Comparison of ENCODE assay signal across 27 cellular contexts in genomic region chr5:56232538-56232937, GRCh38. TPM values are rescaled to one million over a fixed set of nuclear protein-coding genes. Genes with fewer than 3 reads are reported as not detected.
"Had no signal": no experiment of that assay in that cellular context is flagged by ENCODE, and none has a peak within 500 bp of the region (broad histone marks: within the 10 kb centered on the region; RNA-seq: fewer than 3 reads in every experiment).

No MANE protein-coding gene starts in this region.

- H3K9me3 ChIP-seq: Peyer's patch had no signal

- H3K4me3 ChIP-seq: Peyer's patch had no signal

- H3K27me3 ChIP-seq: brain microvascular endothelial cell, Peyer's patch had no signal

- H3K9me3 Mint-ChIP-seq: activated B cell treated with CpG ODN at 0.5 μM for 24 hours; activated CD4-positive, alpha-beta memory T cell treated with anti-CD3 and anti-CD28 coated beads for 36 hours; activated naive CD8-positive, alpha-beta T cell treated with anti-CD3 and anti-CD28 coated beads, Interleukin-2, amount 50 U/mL, for 24 hours had no signal

- ATAC-seq: activated naive CD8-positive, alpha-beta T cell treated with anti-CD3 and anti-CD28 coated beads, Interleukin-2, amount 50 U/mL, for 24 hours had no signal

- H3K4me1 ChIP-seq: Peyer's patch had no signal

- H3K36me3 ChIP-seq: brain microvascular endothelial cell, Peyer's patch had no signal

- DNase-seq: activated B cell treated with CpG ODN at 0.5 μM for 24 hours; activated CD4-positive, alpha-beta memory T cell treated with anti-CD3 and anti-CD28 coated beads for 36 hours; activated CD4-positive, alpha-beta T cell treated with anti-CD3 and anti-CD28 coated beads for 4 hours; activated CD4-positive, alpha-beta T cell treated with anti-CD3 and anti-CD28 coated beads, Interleukin-2, amount 50 U/mL, for 1 hour; activated CD4-positive, CD25-positive, alpha-beta regulatory T cell treated with anti-CD3 and anti-CD28 coated beads, Interleukin-2, amount 50 U/mL, for 72 hours; activated CD8-positive, alpha-beta memory T cell treated with anti-CD3 and anti-CD28 coated beads, Interleukin-2, amount 50 U/mL, for 4 hours; activated effector memory CD4-positive, alpha-beta T cell treated with Interleukin-2 at 50 U/mL for 16 hours; activated naive CD4-positive, alpha-beta T cell treated with anti-CD3 and anti-CD28 coated beads, Interleukin-2, amount 10 ng/mL, durations not matched to agents 7 days and 5 days; activated naive CD8-positive, alpha-beta T cell treated with anti-CD3 and anti-CD28 coated beads, Interleukin-2, amount 50 U/mL, for 24 hours; activated T-cell treated with anti-CD3 and anti-CD28 coated beads, Interleukin-2, amount 50 U/mL, for 48 hours; brain microvascular endothelial cell; central memory CD4-positive, alpha-beta T cell; Karpas-422; KBM-7; NCI-H1436; NCI-H226; Peyer's patch; RPMI8226; SIG-M5; SW 1271; T-helper 1 cell; T-helper 2 cell; T-helper 9 cell had no signal

- H3K27ac Mint-ChIP-seq: activated B cell treated with CpG ODN at 0.5 μM for 24 hours; activated CD4-positive, alpha-beta memory T cell treated with anti-CD3 and anti-CD28 coated beads for 36 hours; activated naive CD4-positive, alpha-beta T cell treated with anti-CD3 and anti-CD28 coated beads, Interleukin-2, amount 10 ng/mL, durations not matched to agents 7 days and 5 days; activated naive CD8-positive, alpha-beta T cell; activated naive CD8-positive, alpha-beta T cell treated with anti-CD3 and anti-CD28 coated beads, Interleukin-2, amount 50 U/mL, for 24 hours had no signal

- H3K4me1 Mint-ChIP-seq: activated B cell treated with CpG ODN at 0.5 μM for 24 hours; activated naive CD8-positive, alpha-beta T cell treated with anti-CD3 and anti-CD28 coated beads, Interleukin-2, amount 50 U/mL, for 24 hours had no signal

- H3K36me3 Mint-ChIP-seq: activated CD4-positive, alpha-beta memory T cell treated with anti-CD3 and anti-CD28 coated beads for 36 hours; activated naive CD4-positive, alpha-beta T cell treated with anti-CD3 and anti-CD28 coated beads, Interleukin-2, amount 10 ng/mL, durations not matched to agents 7 days and 5 days; activated naive CD8-positive, alpha-beta T cell had no signal

- H3K4me3 Mint-ChIP-seq: activated B cell treated with CpG ODN at 0.5 μM for 24 hours; activated CD4-positive, alpha-beta memory T cell treated with anti-CD3 and anti-CD28 coated beads for 36 hours; activated naive CD4-positive, alpha-beta T cell treated with anti-CD3 and anti-CD28 coated beads, Interleukin-2, amount 10 ng/mL, durations not matched to agents 7 days and 5 days; activated naive CD8-positive, alpha-beta T cell; activated naive CD8-positive, alpha-beta T cell treated with anti-CD3 and anti-CD28 coated beads, Interleukin-2, amount 50 U/mL, for 24 hours had no signal

- H3K27me3 Mint-ChIP-seq: activated CD4-positive, alpha-beta memory T cell treated with anti-CD3 and anti-CD28 coated beads for 36 hours had no signal

- H3K27ac ChIP-seq: brain microvascular endothelial cell, Peyer's patch had no signal

RNA-seq across cellular contexts. Expression of gene ANKRD55, which starts 0.6 kb away (rescaled TPM):
- total RNA-seq: activated B cell treated with CpG ODN at 0.5 μM for 24 hours, MCF 10A, NCI-H460, SK-MEL-5 had no signal
